ENCODE assay signal across 12 cellular contexts in genomic region chr6:112330071-112330876, GRCh38. TPM values are rescaled to one million over a fixed set of nuclear protein-coding genes. Genes with fewer than 3 reads are reported as not detected.
DNase-seq lines count a peak whose midpoint lies in the region; TF ChIP-seq lines count a peak whose summit lies in the region.
"Had no signal": no experiment of that assay in that cellular context is flagged by ENCODE, and none has a peak within 500 bp of the region (broad histone marks: within the 10 kb centered on the region; RNA-seq: fewer than 3 reads in every experiment).

No MANE protein-coding gene starts in this region.

- H3K9me3 Mint-ChIP-seq in CD14-positive monocyte = peaks cover 4 to 15% (median 8%) of the 10 kb centered on the region in 7 donors
- H3K9me3 Mint-ChIP-seq: T-helper 1 cell treated with Interleukin-12 subunit alpha and Interleukin-12 subunit beta and Interleukin-4 antibody, amounts not matched to agents 30 μg/mL and 1 μg/mL, for 36 hours had no signal

- CTCF ChIA-PET in PC-9 (lab: Charles Lee) = no interaction called here

- H3K9ac ChIP-seq in fibroblast of lung (ENCODE audit: insufficient read depth, low read length) = no peak overlapping the region

- POLR2A ChIA-PET in PC-9 (lab: Charles Lee; ENCODE audit: unreplicated experiment) = interaction anchor here (0.6 kb wide), 1 partner anchor 93 kb away, joined by 6 read pairs; no protein-coding TSS in a partner anchor

- H3K36me3 Mint-ChIP-seq in CD14-positive monocyte = no peaks in the 10 kb centered on the region

- H3K27me3 ChIP-seq in PC-9 (ENCODE audit: insufficient read depth, low read depth) (no peaks in the 10 kb centered on the region), fibroblast of lung (ENCODE audit: control insufficient read depth, insufficient read depth, low read length) (no peaks in the 10 kb centered on the region)

- H3K4me3 ChIP-seq in PC-9 = no peak overlapping the region
- H3K4me3 ChIP-seq in fibroblast of lung (replicated peaks in 1 of 4; ENCODE audit: control extremely low read depth in 1 of 4, insufficient read depth in 1 of 4, low read depth in 3 of 4, low read length in 4 of 4) = no peak overlapping the region

- no TSS peak for BruUV-seq in PC-9 (replicated peaks; lab: Mats Ljungman, UMichigan)

- H3K27ac Mint-ChIP-seq in CD14-positive monocyte = no peak overlapping the region
- H3K27ac Mint-ChIP-seq: T-helper 1 cell treated with Interleukin-12 subunit alpha and Interleukin-12 subunit beta and Interleukin-4 antibody, amounts not matched to agents 30 μg/mL and 1 μg/mL, for 36 hours had no signal

- H3K4me2 ChIP-seq in PC-9 = peak overlapping the region; percentile 15; the same call in 1 of the 2 replicates
- H3K4me2 ChIP-seq in fibroblast of lung (ENCODE audit: extremely low read depth, insufficient read depth, low read length) = no peak overlapping the region

- H2AFZ ChIP-seq in PC-9 (no peak overlapping the region), fibroblast of lung (ENCODE audit: low read length) (no peak overlapping the region)

- H3K79me2 ChIP-seq in PC-9 (ENCODE audit: low read depth) = no peaks in the 10 kb centered on the region
- H3K79me2 ChIP-seq in fibroblast of lung (ENCODE audit: control insufficient read depth, insufficient read depth, low read length) = no peaks in the 10 kb centered on the region

- H3K4me1 ChIP-seq in PC-9 (replicated peaks; ENCODE audit: insufficient read depth) = peaks cover 18% of the 10 kb centered on the region; the same call in 1 of the 2 replicates
- H3K4me1 ChIP-seq in fibroblast of lung (ENCODE audit: control insufficient read depth, extremely low read depth, insufficient read depth, low read length) = peaks cover 13% of the 10 kb centered on the region

- no peaks in the 10 kb centered on the region for H3K4me1 Mint-ChIP-seq in CD14-positive monocyte

- TF ChIP-seq CTCF in PC-9 (conservative IDR thresholded peaks at IDR 0.05) (peak; percentile 36; the same call in 1 of the 2 replicates), fibroblast of lung (conservative IDR thresholded peaks at IDR 0.05 in 1 of 2, IDR thresholded peaks at IDR 0.05 in 1 of 2; ENCODE audit: low read depth in 1 of 2, low read length in 2 of 2) (peak in 1 of 2 donors; percentile 30), CD14-positive monocyte (IDR thresholded peaks at IDR 0.05) (no peak)

- H3K27ac ChIP-seq in PC-9 = peak overlapping the region; percentile 44
- H3K27ac ChIP-seq in fibroblast of lung (ENCODE audit: insufficient read depth, low read length) = no peak overlapping the region

- no peaks in the 10 kb centered on the region for H3K9me2 ChIP-seq in PC-9 (ENCODE audit: insufficient read depth)

- H3K9me3 ChIP-seq in PC-9 (ENCODE audit: insufficient read depth, low read depth) = peaks cover 53% of the 10 kb centered on the region
- H3K9me3 ChIP-seq in fibroblast of lung (ENCODE audit: control insufficient read depth, insufficient read depth, low read depth, low read length) = no peaks in the 10 kb centered on the region

- DNase-seq in NCI-H1436 (lab: John Stamatoyannopoulos, UW) (peak; percentile 32), NCI-H1436 treated with DMSO at 0.1 percent for 48 hours (lab: John Stamatoyannopoulos, UW) (no peak), PC-9 (peak; percentile 17 to 74), fibroblast of lung (ENCODE audit: low read depth in 2 of 2) (peak; percentile 25 to 60), stromal cell of bone marrow (ENCODE audit: low read depth) (peak; percentile 22), islet precursor cell (no peak), CD14-positive monocyte (ENCODE audit: low spot score) (no peak)
- DNase-seq in activated naive CD4-positive, alpha-beta T cell (lab: John Stamatoyannopoulos, UW) = no peak
- DNase-seq: 8988T, cerebellar nuclear complex, NCI-H2107 had no signal

- peaks cover 20% of the 10 kb centered on the region for H3F3A ChIP-seq in PC-9 (ENCODE audit: insufficient read depth, low read depth)

- H3K4me3 Mint-ChIP-seq in CD14-positive monocyte = no peak overlapping the region
- H3K4me3 Mint-ChIP-seq: T-helper 1 cell treated with Interleukin-12 subunit alpha and Interleukin-12 subunit beta and Interleukin-4 antibody, amounts not matched to agents 30 μg/mL and 1 μg/mL, for 36 hours had no signal

- peaks cover 10% of the 10 kb centered on the region; the same call in 1 of the 2 replicates for H3K36me3 ChIP-seq in PC-9 (ENCODE audit: low read depth)
- H3K36me3 ChIP-seq in fibroblast of lung (ENCODE audit: control insufficient read depth, insufficient read depth, low read length) = no peaks in the 10 kb centered on the region

- H4K20me1 ChIP-seq in PC-9 (ENCODE audit: insufficient read depth) = no peaks in the 10 kb centered on the region
- H4K20me1 ChIP-seq in fibroblast of lung (ENCODE audit: control insufficient read depth, extremely low read depth, insufficient read depth, low read length) = no peaks in the 10 kb centered on the region

- intact Hi-C loops in PC-9 (cut with micrococcal nuclease; ENCODE audit: unreplicated experiment) = loop anchor here (10.0 kb wide), 1 partner anchor 1605 kb away; no protein-coding TSS in a partner anchor
- intact Hi-C loops in CD14-positive monocyte (cut with micrococcal nuclease) = no loop called here

- H3K27me3 Mint-ChIP-seq in CD14-positive monocyte (ENCODE audit: low read depth in 3 of 3) = peaks cover 0 to 2% (median 0%) of the 10 kb centered on the region in 3 donors

RNA-seq across cellular contexts. Expression of gene RFPL4B, which starts 16.9 kb away (rescaled TPM):
- total RNA-seq in PC-9 (2021) (0.48 and 0.85 TPM in 2 replicates), fibroblast of lung (not detected in 2 replicates)
- polyA plus RNA-seq in fibroblast of lung (not detected in 2 replicates), CD14-positive monocyte (not detected)
- not detected in 2 replicates for polyA plus RNA-seq in fibroblast of lung (2012)
- not detected in 2 replicates for polyA minus RNA-seq in fibroblast of lung (ENCODE audit: low replicate concordance)

Comparison
In these comparisons a context has a peak if more than half of its experiments do, and no peak if none do; other contexts are left out.
1. DNase-seq: peak in NCI-H1436 (single experiment), PC-9 (2 of 2), fibroblast of lung (2 of 2) and stromal cell of bone marrow (single experiment); none in NCI-H1436 treated with DMSO at 0.1 percent for 48 hours (single experiment), islet precursor cell (single experiment), CD14-positive monocyte (single experiment) and activated naive CD4-positive, alpha-beta T cell (0 of 4).